In the genomic region with DNA sequence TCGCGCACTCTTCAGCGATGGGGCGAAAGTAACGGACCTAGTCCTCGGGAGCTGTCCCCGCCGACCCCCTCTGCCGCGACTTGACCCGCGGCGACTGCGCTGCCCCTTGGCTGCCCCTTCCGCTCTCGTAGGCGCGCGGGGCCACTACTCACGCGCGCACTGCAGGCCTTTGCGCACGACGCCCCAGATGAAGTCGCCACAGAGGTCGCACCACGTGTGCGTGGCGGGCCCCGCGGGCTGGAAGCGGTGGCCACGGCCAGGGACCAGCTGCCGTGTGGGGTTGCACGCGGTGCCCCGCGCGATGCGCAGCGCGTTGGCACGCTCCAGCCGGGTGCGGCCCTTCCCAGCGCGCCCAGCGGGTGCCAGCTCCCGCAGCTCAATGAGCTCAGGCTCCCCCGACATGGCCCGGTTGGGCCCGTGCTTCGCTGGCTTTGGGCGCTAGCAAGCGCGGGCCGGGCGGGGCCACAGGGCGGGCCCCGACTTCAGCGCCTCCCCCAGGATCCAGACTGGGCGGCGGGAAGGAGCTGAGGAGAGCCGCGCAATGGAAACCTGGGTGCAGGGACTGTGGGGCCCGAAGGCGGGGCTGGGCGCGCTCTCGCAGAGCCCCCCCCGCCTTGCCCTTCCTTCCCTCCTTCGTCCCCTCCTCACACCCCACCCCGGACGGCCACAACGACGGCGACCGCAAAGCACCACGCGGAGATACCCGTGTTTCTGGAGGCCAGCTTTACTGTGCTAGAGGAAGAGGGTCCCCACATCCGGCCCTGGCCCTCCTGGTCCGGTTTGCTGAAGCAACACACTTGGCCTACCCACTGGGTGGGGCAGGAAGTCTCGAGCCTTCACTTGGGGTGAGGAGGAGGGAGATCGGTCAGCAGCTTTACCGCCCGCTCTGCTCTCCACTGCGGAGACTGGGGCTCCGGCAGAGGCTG, we compare ENCODE assay signal across 8 cellular contexts. TPM values are rescaled to one million over a fixed set of nuclear protein-coding genes. Genes with fewer than 3 reads are reported as not detected.
A peak's percentile ranks its signal among the peaks of the same experiment; 100 is the strongest.
DNase-seq lines count a peak whose midpoint lies in the region; ATAC-seq, FAIRE-seq and TF ChIP-seq lines count a peak whose summit lies in the region.

A gene with protein sequence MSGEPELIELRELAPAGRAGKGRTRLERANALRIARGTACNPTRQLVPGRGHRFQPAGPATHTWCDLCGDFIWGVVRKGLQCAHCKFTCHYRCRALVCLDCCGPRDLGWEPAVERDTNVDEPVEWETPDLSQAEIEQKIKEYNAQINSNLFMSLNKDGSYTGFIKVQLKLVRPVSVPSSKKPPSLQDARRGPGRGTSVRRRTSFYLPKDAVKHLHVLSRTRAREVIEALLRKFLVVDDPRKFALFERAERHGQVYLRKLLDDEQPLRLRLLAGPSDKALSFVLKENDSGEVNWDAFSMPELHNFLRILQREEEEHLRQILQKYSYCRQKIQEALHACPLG (minus strand): TSS at position 433 of the 926 bp plus-strand sequence. CDS start 31 bp downstream, at position 402.

- peak within 1 kb of the TSS in 1 of 2 donors; percentile 2 for H3K27ac ChIP-seq in aorta (ENCODE audit: low read depth in 1 of 2, low read length in 2 of 2)

- peak within 1 kb of the TSS; percentile 96 for H3K4me3 Mint-ChIP-seq in activated T-helper 1 cell treated with anti-CD3 and anti-CD28 coated beads, Interleukin-12 subunit alpha, Interleukin-12 subunit beta, Interleukin-2, Interleukin-4 antibody, amounts not matched to agents 30 ng/mL and 10 ng/mL and 1 ng/mL, durations not matched to agents 14 hours and 24 hours and 36 hours
- H3K4me3 Mint-ChIP-seq in osteocyte (ENCODE audit: unreplicated experiment): peak within 1 kb of the TSS; percentile 87

- peaks cover 43% of the 10 kb centered on the region for H3K4me1 Mint-ChIP-seq in activated T-helper 1 cell treated with anti-CD3 and anti-CD28 coated beads, Interleukin-12 subunit alpha, Interleukin-12 subunit beta, Interleukin-2, Interleukin-4 antibody, amounts not matched to agents 30 ng/mL and 10 ng/mL and 1 ng/mL, durations not matched to agents 14 hours and 24 hours and 36 hours (ENCODE audit: low read depth)
- peaks cover 35% of the 10 kb centered on the region for H3K4me1 Mint-ChIP-seq in osteocyte (ENCODE audit: unreplicated experiment)

- no peaks in the 10 kb centered on the region for H3K27me3 ChIP-seq in aorta (ENCODE audit: control insufficient read depth in 1 of 2, insufficient read depth in 2 of 2, low read length in 1 of 2)

- H3K27me3 Mint-ChIP-seq in activated T-helper 1 cell treated with anti-CD3 and anti-CD28 coated beads, Interleukin-12 subunit alpha, Interleukin-12 subunit beta, Interleukin-2, Interleukin-4 antibody, amounts not matched to agents 30 ng/mL and 10 ng/mL and 1 ng/mL, durations not matched to agents 14 hours and 24 hours and 36 hours (ENCODE audit: insufficient read depth): no peaks in the 10 kb centered on the region
- H3K27me3 Mint-ChIP-seq in osteocyte (ENCODE audit: unreplicated experiment): no peaks in the 10 kb centered on the region

- TF ChIP-seq CTCF in foreskin fibroblast (IDR thresholded peaks at IDR 0.05; ENCODE audit: low read depth, low read length) (no peak), osteocyte (IDR thresholded peaks at IDR 0.05) (no peak)

- no peaks in the 10 kb centered on the region for H3K4me1 ChIP-seq in aorta (ENCODE audit: control insufficient read depth in 1 of 2, insufficient read depth in 2 of 2, low read length in 2 of 2)

- DNase-seq in GM12892 (ENCODE audit: insufficient read length): peak; percentile 80
- DNase-seq in NK-92 treated with Interleukin-12 subunit alpha and Interleukin-12 subunit beta, amount 100 ng/mL, for 24 hours (lab: John Stamatoyannopoulos, UW): peak; percentile 94
- DNase-seq in activated T-helper 1 cell treated with anti-CD3 and anti-CD28 coated beads, Interleukin-12 subunit alpha, Interleukin-12 subunit beta, Interleukin-2, Interleukin-4 antibody, amounts not matched to agents 30 ng/mL and 10 ng/mL and 1 ng/mL, durations not matched to agents 14 hours and 24 hours and 36 hours (ENCODE audit: low spot score): peak; percentile 74
- DNase-seq in foreskin fibroblast: peak; percentile 64 to 89
- no peak for DNase-seq in osteocyte (ENCODE audit: extremely low spot score, unreplicated experiment)
- peak; percentile 89 to 93 for DNase-seq in aorta
- no peak for DNase-seq in NCI-H2171 (lab: John Stamatoyannopoulos, UW)

- peak within 1 kb of the TSS; percentile 97 for H3K27ac Mint-ChIP-seq in activated T-helper 1 cell treated with anti-CD3 and anti-CD28 coated beads, Interleukin-12 subunit alpha, Interleukin-12 subunit beta, Interleukin-2, Interleukin-4 antibody, amounts not matched to agents 30 ng/mL and 10 ng/mL and 1 ng/mL, durations not matched to agents 14 hours and 24 hours and 36 hours
- peak within 1 kb of the TSS; percentile 73 for H3K27ac Mint-ChIP-seq in osteocyte (ENCODE audit: unreplicated experiment)

- peak; percentile 68 for ATAC-seq in aorta (ENCODE audit: low FRiP score)
- no peak for ATAC-seq in GM21447 (IDR thresholded peaks at IDR 0.05; ENCODE audit: unreplicated experiment)

- FAIRE-seq in GM12892 (lab: Jason Lieb, UNC): peak; percentile 82

- H3K36me3 ChIP-seq in aorta (ENCODE audit: control insufficient read depth in 1 of 2, insufficient read depth in 2 of 2, low read length in 1 of 2): no peaks in the 10 kb centered on the region

- no peaks in the 10 kb centered on the region for H3K9me3 Mint-ChIP-seq in activated T-helper 1 cell treated with anti-CD3 and anti-CD28 coated beads, Interleukin-12 subunit alpha, Interleukin-12 subunit beta, Interleukin-2, Interleukin-4 antibody, amounts not matched to agents 30 ng/mL and 10 ng/mL and 1 ng/mL, durations not matched to agents 14 hours and 24 hours and 36 hours
- H3K9me3 Mint-ChIP-seq in osteocyte (ENCODE audit: unreplicated experiment): no peaks in the 10 kb centered on the region

- intact Hi-C loops in activated T-helper 1 cell treated with anti-CD3 and anti-CD28 coated beads, Interleukin-12 subunit alpha, Interleukin-12 subunit beta, Interleukin-2, Interleukin-4 antibody, amounts not matched to agents 30 ng/mL and 10 ng/mL and 1 ng/mL, durations not matched to agents 14 hours and 24 hours and 36 hours (cut with micrococcal nuclease): loop anchor here (1.0 kb wide), 1 partner anchor 10 kb away; a partner anchor contains a TSS
- intact Hi-C loops in aorta (cut with DNase I): no loop called here

- WGBS in aorta, 2 donors: 5 to 6% methylated on average over 87 to 90 of the region's 90 CpGs

- no peaks in the 10 kb centered on the region for H3K9me3 ChIP-seq in aorta (ENCODE audit: control insufficient read depth, low read length)

- peaks cover 18% of the 10 kb centered on the region for H3K36me3 Mint-ChIP-seq in activated T-helper 1 cell treated with anti-CD3 and anti-CD28 coated beads, Interleukin-12 subunit alpha, Interleukin-12 subunit beta, Interleukin-2, Interleukin-4 antibody, amounts not matched to agents 30 ng/mL and 10 ng/mL and 1 ng/mL, durations not matched to agents 14 hours and 24 hours and 36 hours (ENCODE audit: low read depth)
- H3K36me3 Mint-ChIP-seq in osteocyte (ENCODE audit: unreplicated experiment): no peaks in the 10 kb centered on the region

- peak within 1 kb of the TSS; percentile 65 to 67 for H3K4me3 ChIP-seq in foreskin fibroblast (ENCODE audit: low read depth in 1 of 2, low read length in 2 of 2)
- H3K4me3 ChIP-seq in aorta (ENCODE audit: low read length in 2 of 2): peak within 1 kb of the TSS in 1 of 2 donors; percentile 39

- 0 out of 2 replicates have a peak, but pooled peaks have one; percentile 19 for TF ChIP-seq POLR2A in GM12892 (IDR thresholded peaks at IDR 0.05; ENCODE audit: low read depth, low read length)

RNA-seq across cellular contexts. Expression of the gene that starts here (rescaled TPM):
- 30.1 TPM for polyA plus RNA-seq in GM12892 (2012; ENCODE audit: missing spikeins)
- total RNA-seq in activated T-helper 1 cell treated with anti-CD3 and anti-CD28 coated beads, Interleukin-12 subunit alpha, Interleukin-12 subunit beta, Interleukin-2, Interleukin-4 antibody, amounts not matched to agents 30 ng/mL and 10 ng/mL and 1 ng/mL, durations not matched to agents 14 hours and 24 hours and 36 hours: 57.6 and 60.3 TPM in 2 replicates
- total RNA-seq in osteocyte: 12.8 and 13.7 TPM in 2 replicates
- 10 to 100 TPM; 41.6 to 43.2 TPM for total RNA-seq in aorta
- polyA plus RNA-seq in aorta: 10 to 100 TPM; 33.6 to 42.3 TPM

Comparison
In these comparisons a context has a peak if more than half of its experiments do, and no peak if none do; other contexts are left out.
1. DNase-seq: peak in GM12892 (single experiment), NK-92 treated with Interleukin-12 subunit alpha and Interleukin-12 subunit beta, amount 100 ng/mL, for 24 hours (single experiment), activated T-helper 1 cell treated with anti-CD3 and anti-CD28 coated beads, Interleukin-12 subunit alpha, Interleukin-12 subunit beta, Interleukin-2, Interleukin-4 antibody, amounts not matched to agents 30 ng/mL and 10 ng/mL and 1 ng/mL, durations not matched to agents 14 hours and 24 hours and 36 hours (single experiment), foreskin fibroblast (2 of 2) and aorta (2 of 2); none in osteocyte (single experiment) and NCI-H2171 (single experiment).